19 cellular contexts compared by ENCODE assay signal in the genomic region with DNA sequence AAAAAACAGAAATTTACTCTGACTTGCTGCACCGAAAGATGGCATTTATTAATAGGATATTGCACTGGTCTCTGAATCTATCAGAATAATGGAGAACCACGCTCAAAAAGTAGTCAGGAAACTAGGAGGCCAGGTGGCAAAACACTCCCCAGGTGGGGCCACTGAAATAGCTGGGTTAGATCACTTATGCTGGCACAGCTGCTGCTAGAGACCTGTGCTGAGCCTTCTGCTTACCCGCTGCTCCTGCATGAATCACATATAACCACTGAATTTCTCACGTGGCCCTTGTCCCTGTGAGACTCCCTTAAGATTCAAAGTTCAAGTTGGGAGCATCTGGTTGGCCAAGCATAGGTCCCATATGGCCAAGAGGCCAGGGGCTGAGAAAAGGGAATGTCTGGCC.
"Had no signal": no experiment of that assay in that cellular context is flagged by ENCODE, and none has a peak within 500 bp of the region (broad histone marks: within the 10 kb centered on the region; RNA-seq: fewer than 3 reads in every experiment).

No MANE protein-coding gene starts in this region.

- H3K4me2 ChIP-seq: hepatocyte had no signal

- H3K27ac Mint-ChIP-seq: dendritic cell treated with granulocyte-macrophage colony-stimulating factor and Interleukin-4, amounts not matched to agents 40 ng/mL and 50 ng/mL, for 4 days; effector memory CD8-positive, alpha-beta T cell; memory B cell; natural killer cell treated with Interleukin-12 subunit alpha and Interleukin-12 subunit beta and Interleukin-15 and Interleukin-18, amount 100 ng/mL, for 72 hours; type B pancreatic cell had no signal

- H3K9me3 Mint-ChIP-seq: dendritic cell treated with granulocyte-macrophage colony-stimulating factor and Interleukin-4, amounts not matched to agents 40 ng/mL and 50 ng/mL, for 4 days; effector memory CD8-positive, alpha-beta T cell; memory B cell; natural killer cell treated with Interleukin-12 subunit alpha and Interleukin-12 subunit beta and Interleukin-15 and Interleukin-18, amount 100 ng/mL, for 72 hours; type B pancreatic cell had no signal

- ATAC-seq: effector memory CD8-positive, alpha-beta T cell; foreskin keratinocyte; lower lobe of right lung; natural killer cell treated with Interleukin-12 subunit alpha and Interleukin-12 subunit beta and Interleukin-15 and Interleukin-18, amount 100 ng/mL, for 72 hours; sciatic nerve had no signal

- H3K4me1 Mint-ChIP-seq: memory B cell had no signal

- FAIRE-seq: colon, islet of Langerhans, urothelium cell line had no signal

- H3K9me3 ChIP-seq: left ventricle myocardium inferior, lower lobe of right lung, stomach had no signal

- H3K27me3 ChIP-seq: foreskin keratinocyte, hepatocyte, stomach had no signal

- H3K27me3 Mint-ChIP-seq: dendritic cell treated with granulocyte-macrophage colony-stimulating factor and Interleukin-4, amounts not matched to agents 40 ng/mL and 50 ng/mL, for 4 days; effector memory CD8-positive, alpha-beta T cell; memory B cell; natural killer cell treated with Interleukin-12 subunit alpha and Interleukin-12 subunit beta and Interleukin-15 and Interleukin-18, amount 100 ng/mL, for 72 hours; type B pancreatic cell had no signal

- DNase-seq: cerebellar nuclear complex; effector memory CD8-positive, alpha-beta T cell; left ventricle myocardium inferior; lower lobe of right lung; midbrain; stimulated activated CD4-positive, alpha-beta T cell treated with anti-CD3 and anti-CD28 coated beads, Interleukin-2, amount 100 ng/mL, for 24 hours; stimulated activated naive CD4-positive, alpha-beta T cell; stomach; substantia nigra had no signal

- H3K27ac ChIP-seq: foreskin keratinocyte, hepatocyte, left ventricle myocardium inferior, lower lobe of right lung, stomach had no signal

- H3K36me3 ChIP-seq: left ventricle myocardium inferior, lower lobe of right lung, stomach had no signal

- H3K4me3 ChIP-seq: hepatocyte, left ventricle myocardium inferior, lower lobe of right lung, stomach had no signal

- H2AFZ ChIP-seq: hepatocyte had no signal

- H3K36me3 Mint-ChIP-seq: memory B cell; natural killer cell treated with Interleukin-12 subunit alpha and Interleukin-12 subunit beta and Interleukin-15 and Interleukin-18, amount 100 ng/mL, for 72 hours had no signal

- H3K4me1 ChIP-seq: left ventricle myocardium inferior, lower lobe of right lung, stomach had no signal

- H3K4me3 Mint-ChIP-seq: dendritic cell treated with granulocyte-macrophage colony-stimulating factor and Interleukin-4, amounts not matched to agents 40 ng/mL and 50 ng/mL, for 4 days; effector memory CD8-positive, alpha-beta T cell; memory B cell; natural killer cell treated with Interleukin-12 subunit alpha and Interleukin-12 subunit beta and Interleukin-15 and Interleukin-18, amount 100 ng/mL, for 72 hours; type B pancreatic cell had no signal
